In the genomic region with DNA sequence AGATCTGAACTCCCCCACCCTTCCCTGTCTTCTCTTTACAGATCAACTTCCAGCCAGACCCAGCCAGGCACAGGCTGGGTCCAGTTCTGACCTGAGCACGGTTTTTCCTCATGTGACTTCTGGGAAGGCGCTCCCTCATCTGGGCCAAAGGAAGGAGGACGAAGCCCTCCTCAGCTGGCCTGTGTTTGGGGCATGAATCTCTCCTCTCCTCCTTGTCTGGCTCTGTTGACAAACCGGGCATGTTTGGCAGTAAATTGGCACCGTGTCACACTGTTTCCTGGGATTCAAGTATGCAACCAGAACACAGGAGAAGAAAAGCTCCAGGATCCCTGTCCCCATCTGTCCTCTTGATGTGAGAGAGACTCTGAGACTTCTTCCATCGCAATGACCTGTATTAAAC, we compare ENCODE assay signal across 1 cellular context.
TF ChIP-seq lines count a peak whose summit lies in the region.

No MANE protein-coding gene starts in this region.

TF ChIP-seq in IMR-90, 13 proteins besides CTCF, POLR2A, EP300 and RAD21:
- TF ChIP-seq BHLHE40 (IDR thresholded peaks at IDR 0.05; ENCODE audit: low read depth, low read length) = no peak
- TF ChIP-seq CEBPB (IDR thresholded peaks at IDR 0.05; ENCODE audit: low read depth, low read length) = no peak
- no peak for TF ChIP-seq RCOR1 (IDR thresholded peaks at IDR 0.05; ENCODE audit: insufficient replicate concordance, low read length)
- TF ChIP-seq MXI1 (IDR thresholded peaks at IDR 0.05; ENCODE audit: borderline replicate concordance, low read depth, low read length) = no peak
- TF ChIP-seq SMC3 (IDR thresholded peaks at IDR 0.05; ENCODE audit: low read depth, low read length) = no peak
- no peak for TF ChIP-seq MAZ (IDR thresholded peaks at IDR 0.05; ENCODE audit: borderline replicate concordance, low read depth, low read length)
TF ChIP-seq in IMR-90: peak in this region for 0.
